In the genomic region with DNA sequence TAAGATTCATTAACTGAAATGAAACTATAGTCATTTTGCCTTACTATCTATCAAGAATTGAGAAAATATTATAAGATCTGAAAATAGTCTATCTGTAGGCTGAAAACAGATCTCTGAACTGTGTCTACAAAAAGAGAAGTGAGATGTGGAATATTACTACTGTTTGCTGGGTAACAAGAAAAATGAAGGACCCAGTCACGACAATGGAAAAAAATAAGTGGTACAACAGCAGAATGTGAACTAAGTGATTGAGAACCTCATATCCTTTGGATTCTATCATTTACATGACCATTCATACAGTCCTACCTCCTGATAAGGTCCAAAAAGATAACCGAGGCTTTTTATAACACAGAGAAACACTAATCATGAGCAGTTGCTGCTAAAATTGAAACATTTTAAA, we compare ENCODE assay signal across 17 cellular contexts.
DNase-seq lines count a peak whose midpoint lies in the region; ATAC-seq and TF ChIP-seq lines count a peak whose summit lies in the region.
"Had no signal": no experiment of that assay in that cellular context is flagged by ENCODE, and none has a peak within 500 bp of the region (broad histone marks: within the 10 kb centered on the region; RNA-seq: fewer than 3 reads in every experiment).

No MANE protein-coding gene starts in this region.

- H3K9me2 ChIP-seq in SK-N-SH (no peaks in the 10 kb centered on the region), PC-9 (ENCODE audit: insufficient read depth) (no peaks in the 10 kb centered on the region)

- H3K9ac ChIP-seq in SK-N-SH = no peak overlapping the region

- intact Hi-C loops in PC-9 (cut with micrococcal nuclease; ENCODE audit: unreplicated experiment) (no loop called here), esophagus muscularis mucosa (cut with DNase I) (no loop called here), thyroid gland (cut with DNase I) (no loop called here)

- H2AFZ ChIP-seq in SK-N-SH (ENCODE audit: low read depth) (no peak overlapping the region), PC-9 (no peak overlapping the region)

- TF ChIP-seq POLR2A in esophagus muscularis mucosa (IDR thresholded peaks at IDR 0.05; ENCODE audit: low read depth) = no peak
- no peak for TF ChIP-seq POLR2A in thyroid gland (IDR thresholded peaks at IDR 0.05)

- no peak overlapping the region; the same call in 1 of the 2 replicates for H3K4me2 ChIP-seq in SK-N-SH
- H3K4me2 ChIP-seq in PC-9 = peak overlapping the region; percentile 48

- TF ChIP-seq EP300 in SK-N-SH (IDR thresholded peaks at IDR 0.05; ENCODE audit: borderline replicate concordance in 1 of 2, low read depth in 1 of 2, low read length in 1 of 2) = no peak
- TF ChIP-seq EP300 in esophagus muscularis mucosa (IDR thresholded peaks at IDR 0.05) = no peak

- CTCF ChIA-PET in SK-N-SH (lab: Yijun Ruan, JAX) (interaction anchor here (0.8 to 1.1 kb wide), 2 partner anchors 17 to 34 kb away, joined by 3 read pairs; no protein-coding TSS in a partner anchor), PC-9 (lab: Charles Lee) (no interaction called here)

- no peak overlapping the region for H3K4me3 ChIP-seq in SK-N-SH (ENCODE audit: low read depth in 2 of 2, low read length in 1 of 2)
- H3K4me3 ChIP-seq in PC-9 = no peak overlapping the region
- H3K4me3 ChIP-seq in esophagus muscularis mucosa = no peak overlapping the region
- no peak overlapping the region for H3K4me3 ChIP-seq in thyroid gland (replicated peaks in 1 of 3)
- H3K4me3 ChIP-seq: tibial nerve had no signal

- no TSS peak for BruUV-seq in PC-9 (replicated peaks; lab: Mats Ljungman, UMichigan)

- H3K9me3 ChIP-seq in SK-N-SH (no peaks in the 10 kb centered on the region), PC-9 (ENCODE audit: insufficient read depth, low read depth) (no peaks in the 10 kb centered on the region), esophagus muscularis mucosa (no peaks in the 10 kb centered on the region), thyroid gland (no peaks in the 10 kb centered on the region)
- H3K9me3 ChIP-seq: tibial nerve had no signal

- TF ChIP-seq RAD21 in SK-N-SH (IDR thresholded peaks at IDR 0.05; ENCODE audit: low read length) = no peak

- H3K79me2 ChIP-seq in SK-N-SH (ENCODE audit: insufficient read depth) (peaks cover 75% of the 10 kb centered on the region), PC-9 (ENCODE audit: low read depth) (peaks cover 88% of the 10 kb centered on the region)

- H3K36me3 ChIP-seq in SK-N-SH (replicated peaks in 1 of 2; ENCODE audit: control insufficient read depth in 1 of 2, insufficient read depth in 2 of 2, low read length in 1 of 2) (peaks cover 15 to 37% of the 10 kb centered on the region in 2 experiments), PC-9 (ENCODE audit: low read depth) (peaks cover 35% of the 10 kb centered on the region), esophagus muscularis mucosa (peaks cover 0 to 16% (median 0%) of the 10 kb centered on the region in 4 donors), thyroid gland (no peaks in the 10 kb centered on the region)
- H3K36me3 ChIP-seq: tibial nerve had no signal

- peak overlapping the region; percentile 98 to 99 for H3K27ac ChIP-seq in SK-N-SH (ENCODE audit: low read depth in 2 of 2, low read length in 1 of 2)
- H3K27ac ChIP-seq in PC-9 = peak overlapping the region; percentile 44
- peak overlapping the region; percentile 26 to 80 (median 36) for H3K27ac ChIP-seq in esophagus muscularis mucosa (replicated peaks in 1 of 4)
- peak overlapping the region in 2 of 3 donors; percentile 5 to 21 for H3K27ac ChIP-seq in thyroid gland
- H3K27ac ChIP-seq: foreskin keratinocyte had no signal

- H3K4me1 ChIP-seq in SK-N-SH (ENCODE audit: control insufficient read depth in 1 of 2, insufficient read depth in 2 of 2, low read depth in 1 of 2, low read length in 1 of 2) = peaks cover 60 to 71% of the 10 kb centered on the region in 2 experiments
- H3K4me1 ChIP-seq in PC-9 (replicated peaks; ENCODE audit: insufficient read depth) = peaks cover 88% of the 10 kb centered on the region
- peaks cover 75 to 94% (median 84%) of the 10 kb centered on the region in 4 donors for H3K4me1 ChIP-seq in esophagus muscularis mucosa
- peaks cover 50 to 85% of the 10 kb centered on the region in 2 donors for H3K4me1 ChIP-seq in thyroid gland

- TF ChIP-seq CTCF in SK-N-SH (IDR thresholded peaks at IDR 0.05) (no peak), PC-9 (conservative IDR thresholded peaks at IDR 0.05) (no peak), esophagus muscularis mucosa (IDR thresholded peaks at IDR 0.05) (no peak), thyroid gland (IDR thresholded peaks at IDR 0.05) (no peak)

- POLR2A ChIA-PET in SK-N-SH (lab: Yijun Ruan, JAX) = no interaction called here
- POLR2A ChIA-PET in PC-9 (lab: Charles Lee; ENCODE audit: unreplicated experiment) = no interaction called here

- H3F3A ChIP-seq in SK-N-SH (replicated peaks; ENCODE audit: insufficient read depth) (peaks cover 51% of the 10 kb centered on the region), PC-9 (ENCODE audit: insufficient read depth, low read depth) (peaks cover 62% of the 10 kb centered on the region)

- DNase-seq in SK-N-SH (no peak), PC-9 (no peak), esophagus muscularis mucosa (ENCODE audit: extremely low spot score) (no peak), thyroid gland (no peak), left lobe of liver (ENCODE audit: low spot score) (no peak)
- no peak for DNase-seq in activated CD4-positive, alpha-beta T cell treated with anti-CD3 and anti-CD28 coated beads for 4 hours
- DNase-seq: 8988T; activated CD8-positive, alpha-beta memory T cell treated with anti-CD3 and anti-CD28 coated beads for 24 hours; dermis blood vessel endothelial cell; foreskin keratinocyte; kidney; NCI-H1417; NCI-H526 had no signal

- whole genome bisulfite sequencing in SK-N-SH (ENCODE audit: low lambda C conversion rate) = 60% methylated on average over 2 of the region's 2 CpGs
- WGBS in esophagus muscularis mucosa = 43% methylated on average over 2 of the region's 2 CpGs
- 70 to 74% methylated on average over 2 of the region's 2 CpGs for WGBS in thyroid gland, 2 donors

- no peak for ATAC-seq in SK-N-SH treated with all-trans-retinoic acid at 6 μM for 48 hours
- ATAC-seq in GM18498 (IDR thresholded peaks at IDR 0.05; ENCODE audit: unreplicated experiment) = no peak
- no peak for ATAC-seq in left lobe of liver
- ATAC-seq: activated CD4-positive, CD25-positive, alpha-beta regulatory T cell treated with anti-CD3 and anti-CD28 coated beads, Interleukin-2, amount 50 U/mL, for 24 hours; foreskin keratinocyte had no signal

- H3K27me3 ChIP-seq in SK-N-SH (ENCODE audit: insufficient read depth) = no peaks in the 10 kb centered on the region
- H3K27me3 ChIP-seq in PC-9 (ENCODE audit: insufficient read depth, low read depth) = no peaks in the 10 kb centered on the region
- H3K27me3 ChIP-seq in esophagus muscularis mucosa = no peaks in the 10 kb centered on the region
- no peaks in the 10 kb centered on the region for H3K27me3 ChIP-seq in thyroid gland
- H3K27me3 ChIP-seq: foreskin keratinocyte, tibial nerve had no signal

- H4K20me1 ChIP-seq in SK-N-SH (ENCODE audit: insufficient read depth) (no peaks in the 10 kb centered on the region), PC-9 (ENCODE audit: insufficient read depth) (peaks cover under 1% of the 10 kb centered on the region; the same call in 1 of the 2 replicates)

TF ChIP-seq in SK-N-SH, 30 proteins besides CTCF, POLR2A, EP300 and RAD21 (continues in another document):
- TF ChIP-seq FOXM1 (IDR thresholded peaks at IDR 0.05; ENCODE audit: low read depth) (no peak), FOXJ3 (CRISPR knock-in tag; IDR thresholded peaks at IDR 0.05) (no peak), ELF1 (IDR thresholded peaks at IDR 0.05) (no peak), MEF2A (IDR thresholded peaks at IDR 0.05; ENCODE audit: borderline replicate concordance, low read depth) (no peak), GATA2 (CRISPR knock-in tag; IDR thresholded peaks at IDR 0.05) (no peak)

TF ChIP-seq in SK-N-SH treated with all-trans-retinoic acid at 6 μM for 48 hours, 23 proteins besides CTCF, POLR2A, EP300 and RAD21:
- no peak for TF ChIP-seq CSDC2 (CRISPR knock-in tag; IDR thresholded peaks at IDR 0.05)

Comparison
In these comparisons a context has a peak if more than half of its experiments do, and no peak if none do; other contexts are left out.
1. H3K27ac ChIP-seq: peak in every context shown above with its lines; median percentile 98 in SK-N-SH; 44 in PC-9; 36 in esophagus muscularis mucosa; 13 in thyroid gland.